ENCODE assay signal across 1 cellular context in the genomic region with DNA sequence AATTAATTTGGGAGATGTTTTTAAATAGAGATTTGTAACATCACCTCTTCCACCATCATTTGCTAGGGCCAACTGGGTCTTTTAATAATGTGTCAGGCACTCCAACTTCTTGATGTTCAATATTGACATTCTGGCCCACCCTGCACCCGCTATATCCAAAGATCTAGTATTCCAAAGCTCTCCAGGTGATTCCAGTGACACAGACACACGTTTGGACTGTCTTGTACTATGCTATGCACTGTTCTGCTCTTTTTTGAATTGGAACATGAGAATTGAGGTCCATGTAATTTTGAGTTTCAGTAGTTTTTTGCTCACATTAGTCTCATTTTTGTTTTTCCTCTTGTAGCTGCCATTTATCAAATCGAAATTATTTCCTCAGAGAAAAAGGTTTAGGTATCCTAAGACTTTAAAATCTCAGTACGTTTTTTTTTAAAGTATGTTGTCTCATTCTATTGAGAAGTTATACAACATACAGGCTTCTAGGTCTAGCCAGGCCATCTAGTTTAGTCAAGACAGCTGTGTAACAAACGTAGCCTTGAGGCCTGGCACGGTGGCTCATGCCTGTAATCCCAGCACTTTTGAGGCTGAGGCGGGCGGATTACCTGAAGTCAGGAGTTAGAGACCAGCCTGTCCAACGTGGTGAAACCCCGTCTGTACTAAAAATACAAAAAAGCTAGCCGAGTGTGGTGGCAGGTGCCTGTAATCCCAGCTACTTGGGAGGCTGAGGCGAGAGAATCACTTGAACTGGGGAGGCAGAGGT.
TF ChIP-seq lines count a peak whose summit lies in the region.

No MANE protein-coding gene starts in this region.

TF ChIP-seq in K562, 482 proteins besides CTCF, POLR2A, EP300 and RAD21:
- peak; percentile 9 for TF ChIP-seq KDM5B (IDR thresholded peaks at IDR 0.05; ENCODE audit: insufficient replicate concordance, low read depth, low read length)
- TF ChIP-seq, protein P1, sequence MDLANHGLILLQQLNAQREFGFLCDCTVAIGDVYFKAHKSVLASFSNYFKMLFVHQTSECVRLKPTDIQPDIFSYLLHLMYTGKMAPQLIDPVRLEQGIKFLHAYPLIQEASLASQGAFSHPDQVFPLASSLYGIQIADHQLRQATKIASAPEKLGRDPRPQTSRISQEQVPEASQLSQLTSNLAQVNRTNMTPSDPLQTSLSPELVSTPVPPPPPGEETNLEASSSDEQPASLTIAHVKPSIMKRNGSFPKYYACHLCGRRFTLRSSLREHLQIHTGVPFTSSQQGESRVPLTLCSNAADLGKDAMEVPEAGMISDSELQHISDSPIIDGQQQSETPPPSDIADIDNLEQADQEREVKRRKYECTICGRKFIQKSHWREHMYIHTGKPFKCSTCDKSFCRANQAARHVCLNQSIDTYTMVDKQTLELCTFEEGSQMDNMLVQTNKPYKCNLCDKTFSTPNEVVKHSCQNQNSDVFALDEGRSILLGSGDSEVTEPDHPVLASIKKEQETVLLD (IDR thresholded peaks at IDR 0.05): no peak
- TF ChIP-seq HNRNPH1 (optimal IDR thresholded peaks at IDR 0.05; ENCODE audit: low read depth, low read length): no peak
- TF ChIP-seq, protein P2, sequence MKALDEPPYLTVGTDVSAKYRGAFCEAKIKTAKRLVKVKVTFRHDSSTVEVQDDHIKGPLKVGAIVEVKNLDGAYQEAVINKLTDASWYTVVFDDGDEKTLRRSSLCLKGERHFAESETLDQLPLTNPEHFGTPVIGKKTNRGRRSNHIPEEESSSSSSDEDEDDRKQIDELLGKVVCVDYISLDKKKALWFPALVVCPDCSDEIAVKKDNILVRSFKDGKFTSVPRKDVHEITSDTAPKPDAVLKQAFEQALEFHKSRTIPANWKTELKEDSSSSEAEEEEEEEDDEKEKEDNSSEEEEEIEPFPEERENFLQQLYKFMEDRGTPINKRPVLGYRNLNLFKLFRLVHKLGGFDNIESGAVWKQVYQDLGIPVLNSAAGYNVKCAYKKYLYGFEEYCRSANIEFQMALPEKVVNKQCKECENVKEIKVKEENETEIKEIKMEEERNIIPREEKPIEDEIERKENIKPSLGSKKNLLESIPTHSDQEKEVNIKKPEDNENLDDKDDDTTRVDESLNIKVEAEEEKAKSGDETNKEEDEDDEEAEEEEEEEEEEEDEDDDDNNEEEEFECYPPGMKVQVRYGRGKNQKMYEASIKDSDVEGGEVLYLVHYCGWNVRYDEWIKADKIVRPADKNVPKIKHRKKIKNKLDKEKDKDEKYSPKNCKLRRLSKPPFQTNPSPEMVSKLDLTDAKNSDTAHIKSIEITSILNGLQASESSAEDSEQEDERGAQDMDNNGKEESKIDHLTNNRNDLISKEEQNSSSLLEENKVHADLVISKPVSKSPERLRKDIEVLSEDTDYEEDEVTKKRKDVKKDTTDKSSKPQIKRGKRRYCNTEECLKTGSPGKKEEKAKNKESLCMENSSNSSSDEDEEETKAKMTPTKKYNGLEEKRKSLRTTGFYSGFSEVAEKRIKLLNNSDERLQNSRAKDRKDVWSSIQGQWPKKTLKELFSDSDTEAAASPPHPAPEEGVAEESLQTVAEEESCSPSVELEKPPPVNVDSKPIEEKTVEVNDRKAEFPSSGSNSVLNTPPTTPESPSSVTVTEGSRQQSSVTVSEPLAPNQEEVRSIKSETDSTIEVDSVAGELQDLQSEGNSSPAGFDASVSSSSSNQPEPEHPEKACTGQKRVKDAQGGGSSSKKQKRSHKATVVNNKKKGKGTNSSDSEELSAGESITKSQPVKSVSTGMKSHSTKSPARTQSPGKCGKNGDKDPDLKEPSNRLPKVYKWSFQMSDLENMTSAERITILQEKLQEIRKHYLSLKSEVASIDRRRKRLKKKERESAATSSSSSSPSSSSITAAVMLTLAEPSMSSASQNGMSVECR (CRISPR knock-in tag; IDR thresholded peaks at IDR 0.05): no peak
- TF ChIP-seq GABPB2 (CRISPR knock-in tag; conservative IDR thresholded peaks at IDR 0.05): no peak
- TF ChIP-seq U2AF2 (optimal IDR thresholded peaks at IDR 0.05; ENCODE audit: low read depth, low read length): no peak
- 0 out of 2 replicates have a peak, but pooled peaks have one; percentile 11 for TF ChIP-seq SMAD3 (CRISPR knock-in tag; conservative IDR thresholded peaks at IDR 0.05)
- TF ChIP-seq SFPQ (IDR thresholded peaks at IDR 0.05; ENCODE audit: low read depth, low read length): no peak
- no peak for TF ChIP-seq MITF (IDR thresholded peaks at IDR 0.05)
- no peak for TF ChIP-seq SMAD1 (IDR thresholded peaks at IDR 0.05; ENCODE audit: low read depth, low read length, partially characterized antibody)
- no peak for TF ChIP-seq ATF3 (IDR thresholded peaks at IDR 0.05)
- TF ChIP-seq ATF3 (CRISPR knock-in tag; conservative IDR thresholded peaks at IDR 0.05): 0 out of 2 replicates have a peak, but pooled peaks have one; percentile 18
- TF ChIP-seq POLR2AphosphoS5 (IDR thresholded peaks at IDR 0.05; ENCODE audit: control insufficient read depth, insufficient read depth, low read depth, low read length): peak; percentile 41; the same call in 1 of the 2 replicates
- TF ChIP-seq ZNF518B (CRISPR knock-in tag; IDR thresholded peaks at IDR 0.05): no peak
- TF ChIP-seq TEAD1 (CRISPR knock-in tag; IDR thresholded peaks at IDR 0.05): no peak
- TF ChIP-seq MNT (conservative IDR thresholded peaks at IDR 0.05): no peak
- TF ChIP-seq SETDB1 (IDR thresholded peaks at IDR 0.05; ENCODE audit: low read length): no peak
- TF ChIP-seq MTA1 (IDR thresholded peaks at IDR 0.05; ENCODE audit: borderline replicate concordance): no peak
- TF ChIP-seq NCOR1 (IDR thresholded peaks at IDR 0.05): no peak
- 0 out of 2 replicates have a peak, but pooled peaks have one; percentile 37 for TF ChIP-seq THRB (CRISPR knock-in tag; conservative IDR thresholded peaks at IDR 0.05)
